In the genomic region with DNA sequence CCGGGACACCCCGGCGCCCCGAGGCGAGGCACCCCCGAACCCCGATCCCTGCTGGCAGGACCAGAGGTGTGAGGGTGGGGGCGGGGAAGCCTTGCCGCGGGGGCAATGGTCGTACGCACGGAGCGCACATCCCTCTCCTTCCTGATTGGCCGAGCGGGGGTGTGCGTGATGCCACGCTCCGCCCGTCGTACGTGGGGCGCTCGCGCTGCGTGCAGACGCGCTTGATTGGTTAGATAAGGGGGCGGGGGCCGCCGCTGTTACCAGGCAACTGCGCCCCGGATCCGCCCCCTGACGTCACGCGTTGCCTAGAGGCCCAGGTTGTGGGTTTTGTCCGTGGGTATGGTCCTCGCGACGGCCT, we compare ENCODE assay signal across 8 cellular contexts. TPM values are rescaled to one million over a fixed set of nuclear protein-coding genes. Genes with fewer than 3 reads are reported as not detected.
A peak's percentile ranks its signal among the peaks of the same experiment; 100 is the strongest.
DNase-seq lines count a peak whose midpoint lies in the region; ATAC-seq and TF ChIP-seq lines count a peak whose summit lies in the region.
"Not testable (repeated sequence)": the region's sequence is repeated elsewhere in the genome, so short reads cannot be mapped to it uniquely, and the experiment has no call there.

No MANE protein-coding gene starts in this region.

- 0% methylated on average over 4 of the region's 41 CpGs; no CpG with 5 or more reads in 1 of the 2 experiments for WGBS in ectodermal cell, 2 experiments
- WGBS in lung, 2 donors = 0% methylated on average over 6 of the region's 41 CpGs; no CpG with 5 or more reads in 1 of the 2 donors

- H3K9ac ChIP-seq in OCI-LY3 (ENCODE audit: low read length) = peak overlapping the region; percentile 60

- H3K79me2 ChIP-seq in OCI-LY3 (ENCODE audit: low read length) = not testable (repeated sequence)

- H3K27me3 ChIP-seq in OCI-LY3 (ENCODE audit: low read depth, low read length); ectodermal cell (ENCODE audit: control insufficient read depth, insufficient read depth, low read length, poor library complexity, severe bottlenecking); lung (ENCODE audit: control insufficient read depth, insufficient read depth); vagina: not testable (repeated sequence)

- peak overlapping the region; percentile 68 for H3K4me3 ChIP-seq in OCI-LY3 (ENCODE audit: low read length)
- H3K4me3 ChIP-seq in ectodermal cell (ENCODE audit: insufficient read depth, low read depth, low read length) = peak overlapping the region; percentile 30
- H3K4me3 ChIP-seq in lung = peak overlapping the region; percentile 73
- H3K4me3 ChIP-seq in vagina = peak overlapping the region; percentile 54 to 93

- not testable (repeated sequence) for H3K9me3 ChIP-seq in OCI-LY3 (ENCODE audit: insufficient read depth, low read length); ectodermal cell (ENCODE audit: control insufficient read depth, low read length); lung (ENCODE audit: control insufficient read depth in 2 of 2, insufficient read depth in 1 of 2, low read length in 1 of 2); vagina

- not testable (repeated sequence) for H3K4me2 ChIP-seq in OCI-LY3 (ENCODE audit: low read length)

- ATAC-seq in GM18909 (IDR thresholded peaks at IDR 0.05; ENCODE audit: poor library complexity, unreplicated experiment) (peak; percentile 97), HG02870 (IDR thresholded peaks at IDR 0.05; ENCODE audit: unreplicated experiment) (peak; percentile 95), lung (ENCODE audit: insufficient read depth, low FRiP score) (peak; percentile 100)

- TF ChIP-seq CTCF in OCI-LY3 (IDR thresholded peaks at IDR 0.05; ENCODE audit: low read depth, low read length); lung (IDR thresholded peaks at IDR 0.05; ENCODE audit: control extremely low read depth, extremely low read depth); vagina (IDR thresholded peaks at IDR 0.05): not testable (repeated sequence)

- H3K4me1 ChIP-seq in OCI-LY3 (ENCODE audit: low read length); ectodermal cell (ENCODE audit: control insufficient read depth, insufficient read depth, low read length); lung (ENCODE audit: control insufficient read depth in 2 of 2, insufficient read depth in 2 of 2, low read length in 2 of 2); vagina: not testable (repeated sequence)

- H4K20me1 ChIP-seq in OCI-LY3 (ENCODE audit: insufficient read depth, low read length) = not testable (repeated sequence)

- DNase-seq in activated CD8-positive, alpha-beta memory T cell treated with anti-CD3 and anti-CD28 coated beads, Interleukin-2, amount 50 U/mL, for 48 hours = peak; percentile 89
- DNase-seq in lung (ENCODE audit: low spot score) = peak; percentile 93
- DNase-seq in stimulated activated CD4-positive, alpha-beta T cell treated with anti-CD3 and anti-CD28 coated beads, Interleukin-1b, Interleukin-23, amount 100 ng/mL, for 1 hour (ENCODE audit: low read depth in 2 of 2) = peak; percentile 72 to 80
- DNase-seq in vagina (ENCODE audit: extremely low spot score in 2 of 2) = not testable (repeated sequence)

- TF ChIP-seq POLR2A in vagina (IDR thresholded peaks at IDR 0.05) = not testable (repeated sequence)

- H2AFZ ChIP-seq in OCI-LY3 (ENCODE audit: low read depth, low read length) = not testable (repeated sequence)

- H3K27ac ChIP-seq in OCI-LY3 (ENCODE audit: low read length) (peak overlapping the region; percentile 46), lung (ENCODE audit: low read depth in 1 of 2, low read length in 1 of 2) (peak overlapping the region; percentile 95 to 100), vagina (peak overlapping the region; percentile 96)
- H3K27ac ChIP-seq in ectodermal cell (ENCODE audit: insufficient read depth, low read depth, low read length, poor library complexity, severe bottlenecking) = not testable (repeated sequence)

- H3K36me3 ChIP-seq in OCI-LY3 (replicated peaks; ENCODE audit: low read depth, low read length); ectodermal cell (ENCODE audit: control insufficient read depth, insufficient read depth, low read length); lung (ENCODE audit: control insufficient read depth in 2 of 2, insufficient read depth in 2 of 2, low read length in 2 of 2); vagina: not testable (repeated sequence)

- intact Hi-C loops in vagina (cut with DNase I) = not testable (repeated sequence)

RNA-seq across cellular contexts. Expression of a gene that starts 0.5 kb away (rescaled TPM):
- polyA plus RNA-seq in ectodermal cell (2013, experiment 1 of 4) = 20.7 TPM
- polyA plus RNA-seq in ectodermal cell (2013, experiment 2 of 4) = 19.5 TPM
- polyA plus RNA-seq in ectodermal cell (2013, experiment 3 of 4) = 16.3 TPM
- polyA plus RNA-seq in ectodermal cell (2013, experiment 4 of 4) = 15.1 TPM
- total RNA-seq in lung (10 to 100 TPM; 42.0 to 76.8 TPM), vagina (38.3 TPM)
- 10 to 100 TPM; 13.3 to 20.8 TPM for polyA plus RNA-seq in lung

RNA-seq across cellular contexts. Expression of a gene that starts 19.3 kb away (rescaled TPM):
- 50.5 TPM for polyA plus RNA-seq in ectodermal cell (2013, experiment 1 of 4)
- polyA plus RNA-seq in ectodermal cell (2013, experiment 2 of 4) = 47.7 TPM
- polyA plus RNA-seq in ectodermal cell (2013, experiment 3 of 4) = 38.7 TPM
- polyA plus RNA-seq in ectodermal cell (2013, experiment 4 of 4) = 44.7 TPM
- 10 to 100 TPM; 30.5 to 44.3 TPM for total RNA-seq in lung
- 10 to 100 TPM; 28.2 to 35.1 TPM for polyA plus RNA-seq in lung
- 25.5 TPM for total RNA-seq in vagina
